ENCODE assay signal across 1 cellular context in the genomic region with DNA sequence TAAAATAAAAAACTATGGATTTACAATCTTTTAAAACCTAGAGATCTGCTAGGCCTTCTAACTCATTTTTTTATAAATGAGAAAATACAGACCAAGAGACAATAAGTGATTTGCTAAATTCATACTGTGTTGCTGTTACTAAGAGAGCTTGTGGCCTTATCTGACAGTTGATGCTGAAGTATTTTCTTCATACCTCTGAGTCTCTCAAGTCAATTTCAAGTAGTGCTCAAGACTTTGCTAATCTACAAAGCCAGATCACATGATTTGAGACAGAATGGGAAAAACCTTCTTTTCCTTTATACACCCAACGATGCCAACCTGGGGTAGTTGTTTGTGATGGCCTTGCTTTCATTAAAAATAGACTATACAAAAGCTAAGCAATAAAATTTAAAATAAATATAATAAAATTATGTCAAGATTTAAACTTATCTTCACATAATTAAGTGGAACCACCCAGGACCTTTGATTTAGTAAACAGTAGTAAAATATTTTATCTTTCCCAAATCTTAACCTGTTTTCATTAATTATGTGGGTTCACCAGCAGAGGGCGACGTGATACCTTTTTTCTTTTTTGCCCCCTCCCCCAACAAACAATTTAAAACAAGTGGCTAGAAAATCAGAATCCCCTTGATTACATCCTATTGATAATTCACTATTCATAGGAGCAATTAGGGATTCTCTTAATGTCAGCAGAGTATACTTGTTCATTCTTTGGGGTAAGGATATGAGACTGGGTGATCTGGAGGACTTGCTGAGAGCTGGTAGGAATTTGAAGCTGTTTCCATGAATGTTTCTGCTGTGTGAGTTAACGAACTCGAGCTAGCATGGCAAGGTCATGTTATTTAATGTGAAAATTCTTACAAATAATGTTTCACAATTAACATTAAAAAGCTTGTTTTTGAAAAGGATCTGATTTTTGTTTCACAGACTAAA.
TF ChIP-seq lines count a peak whose summit lies in the region.

No MANE protein-coding gene starts in this region.

TF ChIP-seq in HCT116, 20 proteins besides CTCF, POLR2A, EP300 and RAD21 (continued from another document):
- TF ChIP-seq, protein P1, sequence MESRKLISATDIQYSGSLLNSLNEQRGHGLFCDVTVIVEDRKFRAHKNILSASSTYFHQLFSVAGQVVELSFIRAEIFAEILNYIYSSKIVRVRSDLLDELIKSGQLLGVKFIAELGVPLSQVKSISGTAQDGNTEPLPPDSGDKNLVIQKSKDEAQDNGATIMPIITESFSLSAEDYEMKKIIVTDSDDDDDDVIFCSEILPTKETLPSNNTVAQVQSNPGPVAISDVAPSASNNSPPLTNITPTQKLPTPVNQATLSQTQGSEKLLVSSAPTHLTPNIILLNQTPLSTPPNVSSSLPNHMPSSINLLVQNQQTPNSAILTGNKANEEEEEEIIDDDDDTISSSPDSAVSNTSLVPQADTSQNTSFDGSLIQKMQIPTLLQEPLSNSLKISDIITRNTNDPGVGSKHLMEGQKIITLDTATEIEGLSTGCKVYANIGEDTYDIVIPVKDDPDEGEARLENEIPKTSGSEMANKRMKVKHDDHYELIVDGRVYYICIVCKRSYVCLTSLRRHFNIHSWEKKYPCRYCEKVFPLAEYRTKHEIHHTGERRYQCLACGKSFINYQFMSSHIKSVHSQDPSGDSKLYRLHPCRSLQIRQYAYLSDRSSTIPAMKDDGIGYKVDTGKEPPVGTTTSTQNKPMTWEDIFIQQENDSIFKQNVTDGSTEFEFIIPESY (IDR thresholded peaks at IDR 0.05; ENCODE audit: extremely low read depth, insufficient replicate concordance, low read length) = no peak
- TF ChIP-seq TCF7L2 (IDR thresholded peaks at IDR 0.05; ENCODE audit: borderline replicate concordance, extremely low read depth, insufficient read depth, insufficient read length) = no peak
- TF ChIP-seq FOSL1 (IDR thresholded peaks at IDR 0.05; ENCODE audit: low read depth) = no peak
- no peak for TF ChIP-seq ZNF274 (IDR thresholded peaks at IDR 0.05; ENCODE audit: low read depth, low read length)
